Comparison of ENCODE assay signal across 12 cellular contexts in genomic region chr3:46353639-46354410, GRCh38. TPM values are rescaled to one million over a fixed set of nuclear protein-coding genes. Genes with fewer than 3 reads are reported as not detected.
A peak's percentile ranks its signal among the peaks of the same experiment; 100 is the strongest.
DNase-seq lines count a peak whose midpoint lies in the region; ATAC-seq lines count a peak whose summit lies in the region.
"Had no signal": no experiment of that assay in that cellular context is flagged by ENCODE, and none has a peak within 500 bp of the region (broad histone marks: within the 10 kb centered on the region; RNA-seq: fewer than 3 reads in every experiment).

CCR2 (plus strand) TSS chr3:46354111; CDS start chr3:46357528, 3,417 bp downstream.

- H3K4me1 ChIP-seq in CD4-positive, alpha-beta memory T cell (ENCODE audit: insufficient read depth, low read length), result peaks cover 91% of the 10 kb centered on the region
- no peaks in the 10 kb centered on the region for H3K4me1 ChIP-seq in right cardiac atrium (ENCODE audit: control insufficient read depth, insufficient read depth, low read length)

- CTCF ChIA-PET in CD4-positive, alpha-beta memory T cell (lab: Charles Lee; ENCODE audit: partially characterized antibody), result interaction anchor here (1.0 to 9.4 kb wide), 7 partner anchors 10 to 77 kb away, joined by 3 to 91 read pairs (median 4); partner anchors contain the start of gene CCR5

- peaks cover 24 to 35% of the 10 kb centered on the region in 2 donors for H3K36me3 Mint-ChIP-seq in CD4-positive, alpha-beta memory T cell
- no peaks in the 10 kb centered on the region for H3K36me3 Mint-ChIP-seq in activated T-cell treated with anti-CD3 and anti-CD28 coated beads, Interleukin-2, amount 50 U/mL, for 24 hours (ENCODE audit: low read depth)
- H3K36me3 Mint-ChIP-seq in naive B cell, result peaks cover 0 to 3% of the 10 kb centered on the region in 2 donors

- peak within 1 kb of the TSS; percentile 54 for H3K27ac ChIP-seq in CD4-positive, alpha-beta memory T cell (ENCODE audit: low read depth, low read length)
- H3K27ac ChIP-seq in right cardiac atrium (ENCODE audit: low read length), result no peak within 1 kb of the TSS

- intact Hi-C loops in CD4-positive, alpha-beta memory T cell (cut with micrococcal nuclease), result no loop called here
- intact Hi-C loops in right cardiac atrium (cut with DNase I), result no loop called here

- whole genome bisulfite sequencing in right cardiac atrium, result 62% methylated on average over 7 of the region's 7 CpGs

- POLR2A ChIA-PET in CD4-positive, alpha-beta memory T cell (lab: Charles Lee; ENCODE audit: partially characterized antibody), result interaction anchor here (0.7 to 9.7 kb wide), 10 partner anchors 17 to 374 kb away, joined by 3 to 109 read pairs (median 4); partner anchors contain the start of gene CCR5

- DNase-seq in CD4-positive, alpha-beta memory T cell, result peak in 1 of 5 donors; percentile 58
- DNase-seq in NCI-H526 treated with DMSO at 0.1 percent for 48 hours (lab: John Stamatoyannopoulos, UW) (peak; percentile 5), naive B cell (no peak), hepatic stellate cell (ENCODE audit: low spot score) (no peak), right cardiac atrium (no peak), NCI-H1048 (lab: John Stamatoyannopoulos, UW) (no peak)
- no peak for DNase-seq in activated T-cell treated with anti-CD3 and anti-CD28 coated beads, Interleukin-2, amount 50 U/mL, for 24 hours
- DNase-seq: amygdala, NCI-H345 had no signal

- H3K27ac Mint-ChIP-seq in CD4-positive, alpha-beta memory T cell, result peak within 1 kb of the TSS; percentile 68 to 94 (median 87)
- H3K27ac Mint-ChIP-seq in activated T-cell treated with anti-CD3 and anti-CD28 coated beads, Interleukin-2, amount 50 U/mL, for 24 hours, result peak within 1 kb of the TSS; percentile 85
- H3K27ac Mint-ChIP-seq in naive B cell, result peak within 1 kb of the TSS in 3 of 6 donors; percentile 10 to 86 (median 72)

- H3K4me3 ChIP-seq in CD4-positive, alpha-beta memory T cell (ENCODE audit: low read length in 2 of 2), result peak within 1 kb of the TSS; percentile 18 to 55
- no peak within 1 kb of the TSS for H3K4me3 ChIP-seq in right cardiac atrium (ENCODE audit: low read length)

- no peaks in the 10 kb centered on the region for H3K9me3 ChIP-seq in CD4-positive, alpha-beta memory T cell (ENCODE audit: control insufficient read depth in 1 of 2, low read length in 2 of 2)
- H3K9me3 ChIP-seq in right cardiac atrium (ENCODE audit: control insufficient read depth, low read length), result no peaks in the 10 kb centered on the region

- H3K27me3 ChIP-seq in CD4-positive, alpha-beta memory T cell (ENCODE audit: insufficient read depth, low read length), result no peaks in the 10 kb centered on the region
- peaks cover 4% of the 10 kb centered on the region for H3K27me3 ChIP-seq in right cardiac atrium (ENCODE audit: control insufficient read depth, insufficient read depth)

- no peaks in the 10 kb centered on the region for H3K9me3 Mint-ChIP-seq in CD4-positive, alpha-beta memory T cell
- H3K9me3 Mint-ChIP-seq in activated T-cell treated with anti-CD3 and anti-CD28 coated beads, Interleukin-2, amount 50 U/mL, for 24 hours, result peaks cover under 1% of the 10 kb centered on the region
- H3K9me3 Mint-ChIP-seq in naive B cell, result peaks cover 0 to 2% (median 0%) of the 10 kb centered on the region in 7 donors

- H3K4me1 Mint-ChIP-seq in CD4-positive, alpha-beta memory T cell, result peaks cover 60 to 100% (median 84%) of the 10 kb centered on the region in 4 donors
- H3K4me1 Mint-ChIP-seq in activated T-cell treated with anti-CD3 and anti-CD28 coated beads, Interleukin-2, amount 50 U/mL, for 24 hours (ENCODE audit: low read depth), result peaks cover 89% of the 10 kb centered on the region
- H3K4me1 Mint-ChIP-seq in naive B cell, result peaks cover 55 to 72% (median 62%) of the 10 kb centered on the region in 3 donors
- H3K4me1 Mint-ChIP-seq: neural crest cell had no signal

- peak within 1 kb of the TSS; percentile 85 to 95 (median 88) for H3K4me3 Mint-ChIP-seq in CD4-positive, alpha-beta memory T cell
- H3K4me3 Mint-ChIP-seq in activated T-cell treated with anti-CD3 and anti-CD28 coated beads, Interleukin-2, amount 50 U/mL, for 24 hours, result peak within 1 kb of the TSS; percentile 32
- H3K4me3 Mint-ChIP-seq in naive B cell, result peak within 1 kb of the TSS in 7 of 8 donors; percentile 26 to 74 (median 58)
- H3K4me3 Mint-ChIP-seq: neural crest cell had no signal

- no peaks in the 10 kb centered on the region for H3K36me3 ChIP-seq in CD4-positive, alpha-beta memory T cell (ENCODE audit: insufficient read depth, low read length)

- H3K27me3 Mint-ChIP-seq in CD4-positive, alpha-beta memory T cell, result no peaks in the 10 kb centered on the region
- peaks cover 61% of the 10 kb centered on the region for H3K27me3 Mint-ChIP-seq in activated T-cell treated with anti-CD3 and anti-CD28 coated beads, Interleukin-2, amount 50 U/mL, for 24 hours
- H3K27me3 Mint-ChIP-seq in naive B cell, result no peaks in the 10 kb centered on the region

- peak; percentile 35 to 43 for ATAC-seq in naive B cell (ENCODE audit: low read depth in 2 of 2)
- ATAC-seq in GM19023 (IDR thresholded peaks at IDR 0.05; ENCODE audit: unreplicated experiment), result no peak
- no peak for ATAC-seq in right cardiac atrium

RNA-seq across cellular contexts. Expression of gene CCR2, which starts in this region (rescaled TPM):
- total RNA-seq in CD4-positive, alpha-beta memory T cell, result 10 to 100 TPM; 16.3 to 18.4 TPM
- polyA plus RNA-seq in CD4-positive, alpha-beta memory T cell, result 10 to 100 TPM; 39.7 to 64.7 TPM
- polyA plus RNA-seq in naive B cell (ENCODE audit: low read depth in 6 of 6), result 1 to 10 TPM in 2 of 6 donors, under 1 TPM in 4; 0.27 to 1.4 (median 0.66) TPM
- 1 to 10 TPM in 3 of 4 donors, under 1 TPM in 1; 0.42 to 2.5 (median 1.7) TPM for total RNA-seq in right cardiac atrium
- 0.43 TPM for polyA plus RNA-seq in right cardiac atrium
- total RNA-seq: epithelial cell of proximal tubule, neural crest cell had no signal

Comparison
In these comparisons a context has a peak if more than half of its experiments do, and no peak if none do; other contexts are left out.
1. RNA of gene CCR2 (total RNA-seq): 16.3 to 18.4 TPM in CD4-positive, alpha-beta memory T cell; 0.42 to 2.5 TPM in right cardiac atrium; every median in the first group is over 4 times any median in the second.
2. RNA of gene CCR2 (polyA plus RNA-seq): 39.7 to 64.7 TPM in CD4-positive, alpha-beta memory T cell; 0.27 to 1.4 TPM in naive B cell and 0.43 TPM in right cardiac atrium (single experiment); every median in the first group is over 10 times any median in the second.
3. H3K4me3 Mint-ChIP-seq: peak in every context shown above with its lines; median percentile 88 in CD4-positive, alpha-beta memory T cell; 58 in naive B cell; 32 in activated T-cell treated with anti-CD3 and anti-CD28 coated beads, Interleukin-2, amount 50 U/mL, for 24 hours.
4. ATAC-seq: peak in naive B cell (2 of 2); none in GM19023 (single experiment) and right cardiac atrium (0 of 2).